Comparison of ENCODE assay signal across 16 cellular contexts in the genomic region with DNA sequence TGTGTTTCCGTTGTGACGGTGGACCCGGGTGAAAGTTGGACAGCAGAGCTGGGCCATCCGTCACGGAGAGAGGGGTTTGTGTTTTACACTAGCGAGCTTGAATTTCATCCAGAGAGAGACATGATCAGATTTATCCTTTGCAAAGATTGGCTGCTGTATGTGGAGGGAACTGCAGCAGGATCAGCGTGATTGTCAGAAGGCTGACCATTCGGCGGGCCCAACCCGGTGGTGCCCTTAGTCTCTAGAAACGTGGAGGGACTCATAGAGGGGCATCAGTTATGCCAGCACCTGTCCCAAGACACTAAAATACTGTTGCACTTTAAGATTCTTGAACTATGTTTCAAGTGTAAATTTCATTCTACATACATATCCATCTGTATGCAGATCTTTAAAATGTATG. TPM values are rescaled to one million over a fixed set of nuclear protein-coding genes. Genes with fewer than 3 reads are reported as not detected.
A peak's percentile ranks its signal among the peaks of the same experiment; 100 is the strongest.
DNase-seq lines count a peak whose midpoint lies in the region; ATAC-seq and TF ChIP-seq lines count a peak whose summit lies in the region.
"Had no signal": no experiment of that assay in that cellular context is flagged by ENCODE, and none has a peak within 500 bp of the region (broad histone marks: within the 10 kb centered on the region; RNA-seq: fewer than 3 reads in every experiment).

No MANE protein-coding gene starts in this region.

- no peak for ATAC-seq in gastroesophageal sphincter
- no peak for ATAC-seq in HG03457 (IDR thresholded peaks at IDR 0.05; ENCODE audit: unreplicated experiment)
- ATAC-seq: A549; CD8-positive, alpha-beta T cell; K562 had no signal

- H3K4ac ChIP-seq in H9 (ENCODE audit: low read depth, low read length): no peak overlapping the region

- no peak overlapping the region for H2BK5ac ChIP-seq in H9 (ENCODE audit: insufficient read length, low read length)

- peaks cover 15% of the 10 kb centered on the region; the same call in 1 of the 2 replicates for H3K79me2 ChIP-seq in H9 (ENCODE audit: insufficient read depth, low read length)

- no peak overlapping the region for H3K27ac ChIP-seq in H9 (ENCODE audit: insufficient read length, low read depth, low read length)
- H3K27ac ChIP-seq in gastroesophageal sphincter: peak overlapping the region in 3 of 4 donors; percentile 6 to 94 (median 86)
- H3K27ac ChIP-seq in substantia nigra (ENCODE audit: low read depth, low read length, poor library complexity, severe bottlenecking): peak overlapping the region; percentile 23
- H3K27ac ChIP-seq: A549, GM23248 had no signal

- no peak overlapping the region for H3K4me3 ChIP-seq in gastroesophageal sphincter
- H3K4me3 ChIP-seq: A549, GM23248, HAP-1, K562 had no signal

- no peak overlapping the region for H2BK120ac ChIP-seq in H9 (ENCODE audit: low read depth, low read length, poor library complexity, severe bottlenecking)

- peak overlapping the region in 2 of 3 experiments; percentile 64 to 93; a peak in 3 of 7 replicates for H3K27ac Mint-ChIP-seq in H9
- H3K27ac Mint-ChIP-seq: CD8-positive, alpha-beta T cell had no signal

- no peak overlapping the region for H3K9ac ChIP-seq in H9 (ENCODE audit: extremely low read depth, insufficient read length, low read length)
- H3K9ac ChIP-seq: GM23248 had no signal

- H3K4me1 Mint-ChIP-seq in H9: peaks cover 60% of the 10 kb centered on the region in 2 experiments

- H3K23me2 ChIP-seq in H9 (ENCODE audit: insufficient read length, low read depth, low read length, poor library complexity, severe bottlenecking): peaks cover 3% of the 10 kb centered on the region

- H3K4me2 ChIP-seq in H9 (ENCODE audit: insufficient read depth, insufficient read length, low read length): no peak overlapping the region
- H3K4me2 ChIP-seq: A549 had no signal

- TF ChIP-seq CTCF in H9 (conservative IDR thresholded peaks at IDR 0.05) (no peak), gastroesophageal sphincter (IDR thresholded peaks at IDR 0.05) (no peak)

- peaks cover 34 to 57% (median 55%) of the 10 kb centered on the region in 3 experiments for H3K36me3 Mint-ChIP-seq in H9 (ENCODE audit: insufficient read depth in 1 of 3, low read depth in 3 of 3)
- H3K36me3 Mint-ChIP-seq: CD8-positive, alpha-beta T cell had no signal

- H3K9me3 ChIP-seq in H9 (ENCODE audit: control insufficient read depth, low read depth, low read length) (no peaks in the 10 kb centered on the region), gastroesophageal sphincter (peaks cover 0 to 4% (median 0%) of the 10 kb centered on the region in 3 donors)
- H3K9me3 ChIP-seq: A549, HAP-1 had no signal

- peaks cover 0 to 13% of the 10 kb centered on the region in 2 donors for H3K36me3 ChIP-seq in gastroesophageal sphincter

- H4K5ac ChIP-seq in H9 (ENCODE audit: insufficient read length, low read depth, low read length): no peak overlapping the region

- no peaks in the 10 kb centered on the region for H4K20me1 ChIP-seq in H9 (ENCODE audit: control insufficient read depth, insufficient read depth, insufficient read length)

- no peak for TF ChIP-seq EP300 in gastroesophageal sphincter (IDR thresholded peaks at IDR 0.05)

- no peak overlapping the region for H3K14ac ChIP-seq in H9 (ENCODE audit: insufficient read depth, low read length)

- no peak overlapping the region for H2AK5ac ChIP-seq in H9 (ENCODE audit: insufficient read length, low read length)

- no CpG with 5 or more reads among the region's 11 CpGs for WGBS in H9 (ENCODE audit: extremely low coverage, insufficient read length, low lambda C conversion rate)
- 78 to 84% methylated on average over 7 to 11 of the region's 11 CpGs for WGBS in gastroesophageal sphincter (ENCODE audit: low coverage in 1 of 2), 2 donors

- no peak overlapping the region for H2BK12ac ChIP-seq in H9 (ENCODE audit: insufficient read length, low read depth, low read length)

- no peak overlapping the region for H3T11ph ChIP-seq in H9 (ENCODE audit: low read length)

- H4K91ac ChIP-seq in H9 (ENCODE audit: insufficient read length, low read depth, low read length): no peak overlapping the region

- H2AFZ ChIP-seq in H9 (ENCODE audit: low read length): no peak overlapping the region
- H2AFZ ChIP-seq: GM23248 had no signal

- H3K56ac ChIP-seq in H9 (ENCODE audit: insufficient read length, low read depth, low read length): no peak overlapping the region

- H2BK15ac ChIP-seq in H9 (ENCODE audit: low read depth, low read length): no peak overlapping the region

- H3K4me1 ChIP-seq in H9 (ENCODE audit: insufficient read depth, low read length) (peaks cover 19% of the 10 kb centered on the region), gastroesophageal sphincter (peaks cover 3 to 84% (median 16%) of the 10 kb centered on the region in 3 donors)
- H3K4me1 ChIP-seq: A549 had no signal

- H3K27me3 ChIP-seq in H9 (ENCODE audit: insufficient read depth, low read length) (no peaks in the 10 kb centered on the region), gastroesophageal sphincter (no peaks in the 10 kb centered on the region)

- no peak overlapping the region for H2BK20ac ChIP-seq in H9 (ENCODE audit: low read depth, low read length, poor library complexity, severe bottlenecking)

- no peak overlapping the region for H3K18ac ChIP-seq in H9 (ENCODE audit: insufficient read length, low read depth, low read length)

- TF ChIP-seq POLR2A in gastroesophageal sphincter (IDR thresholded peaks at IDR 0.05): no peak

- no peaks in the 10 kb centered on the region for H3K9me3 Mint-ChIP-seq in H9
- H3K9me3 Mint-ChIP-seq: CD8-positive, alpha-beta T cell had no signal

- DNase-seq in H9 (peak; percentile 24), dermis blood vessel endothelial cell (peak; percentile 2), substantia nigra (lab: John Stamatoyannopoulos, UW) (no peak), iPS-NIHi7 (ENCODE audit: extremely low spot score) (no peak), DMS 273 (lab: John Stamatoyannopoulos, UW; ENCODE audit: unreplicated experiment) (no peak), RPMI8226 (no peak)
- DNase-seq: CD8-positive, alpha-beta T cell; COR-L47; DMS53; GM23248 had no signal

- no peak overlapping the region for H3K23ac ChIP-seq in H9 (ENCODE audit: insufficient read length, low read depth, low read length)

- peaks cover 7% of the 10 kb centered on the region for H3K79me1 ChIP-seq in H9 (ENCODE audit: insufficient read depth, low read depth, low read length, poor library complexity, severe bottlenecking)

- peak overlapping the region in 1 of 2 experiments; percentile 50; a peak in 1 of 5 replicates for H3K4me3 Mint-ChIP-seq in H9
- H3K4me3 Mint-ChIP-seq: CD14-positive monocyte; CD8-positive, alpha-beta T cell had no signal

- H4K8ac ChIP-seq in H9 (replicated peaks; ENCODE audit: insufficient read length, low read depth, low read length): no peak overlapping the region

- H3K27me3 Mint-ChIP-seq in H9 (ENCODE audit: low read depth): no peaks in the 10 kb centered on the region

RNA-seq across cellular contexts. Expression of gene FAM124A, which starts 6.9 kb away (rescaled TPM):
- total RNA-seq in H9 (2021): 40.1 and 41.9 TPM in 2 replicates
- 9.4 and 9.7 TPM in 2 replicates for total RNA-seq in dermis blood vessel endothelial cell
- total RNA-seq in gastroesophageal sphincter: 10 to 100 TPM; 13.7 to 23.2 (median 15.2) TPM
- total RNA-seq: GM23248, K562 had no signal

Comparison
In these comparisons a context has a peak if more than half of its experiments do, and no peak if none do; other contexts are left out.
1. DNase-seq: peak in H9 (single experiment) and dermis blood vessel endothelial cell (single experiment); none in substantia nigra (0 of 49), iPS-NIHi7 (single experiment), DMS 273 (single experiment) and RPMI8226 (single experiment).